8 cellular contexts compared by ENCODE assay signal in genomic region chr14:21068521-21069387, GRCh38. TPM values are rescaled to one million over a fixed set of nuclear protein-coding genes. Genes with fewer than 3 reads are reported as not detected.
DNase-seq lines count a peak whose midpoint lies in the region; ATAC-seq and TF ChIP-seq lines count a peak whose summit lies in the region.

No MANE protein-coding gene starts in this region.

- POLR2A ChIA-PET in T-cell (lab: Charles Lee), result interaction anchor here (0.7 to 1.0 kb wide), 3 partner anchors 19 to 35 kb away, joined by 3 to 4 read pairs (median 3); no protein-coding TSS in a partner anchor

- peak overlapping the region; percentile 71 to 84 (median 73) for H3K4me3 Mint-ChIP-seq in T-cell
- peak overlapping the region; percentile 74 to 82 (median 81) for H3K4me3 Mint-ChIP-seq in immature natural killer cell

- DNase-seq in GM03348 (ENCODE audit: low spot score), result peak; percentile 65
- peak; percentile 63 to 95 (median 90) for DNase-seq in NCI-H1417 (lab: John Stamatoyannopoulos, UW)
- peak in 21 of 34 experiments; percentile 27 to 63 (median 45) for DNase-seq in T-cell
- DNase-seq in cardiac fibroblast (ENCODE audit: low read depth in 2 of 2), result peak; percentile 70
- peak; percentile 52 to 58 (median 55) for DNase-seq in immature natural killer cell
- DNase-seq in skeletal muscle cell (ENCODE audit: low read depth), result no peak

- H3K9me3 Mint-ChIP-seq in T-cell (no peaks in the 10 kb centered on the region), immature natural killer cell (no peaks in the 10 kb centered on the region)

- H3K4me3 ChIP-seq in cardiac fibroblast (replicated peaks in 1 of 2; ENCODE audit: low read depth in 2 of 2, low read length in 2 of 2), result peak overlapping the region; percentile 8 to 76
- H3K4me3 ChIP-seq in skeletal muscle cell (ENCODE audit: low read depth, low read length), result peak overlapping the region; percentile 74

- H3K36me3 Mint-ChIP-seq in T-cell (no peaks in the 10 kb centered on the region), immature natural killer cell (no peaks in the 10 kb centered on the region)

- ATAC-seq in T-cell (replicated peaks in 1 of 4) (peak; percentile 49 to 63 (median 57)), HG02610 (IDR thresholded peaks at IDR 0.05; ENCODE audit: unreplicated experiment) (no peak), HG02642 (IDR thresholded peaks at IDR 0.05; ENCODE audit: poor library complexity, unreplicated experiment) (no peak)

- H3K27ac Mint-ChIP-seq in T-cell (peak overlapping the region in 1 of 2 donors; percentile 36), immature natural killer cell (peak overlapping the region in 4 of 6 donors; percentile 12 to 61 (median 45))

- peaks cover 29 to 41% (median 38%) of the 10 kb centered on the region in 3 donors for H3K4me1 Mint-ChIP-seq in T-cell
- H3K4me1 Mint-ChIP-seq in immature natural killer cell, result peaks cover 34 to 37% of the 10 kb centered on the region in 2 donors

- CTCF ChIA-PET in T-cell (lab: Charles Lee), result interaction anchor here (0.6 to 4.4 kb wide), 19 partner anchors 10 to 56 kb away, joined by 3 to 67 read pairs (median 8); partner anchors contain the start of genes TMEM253 (in 1 of the 2) and ZNF219 (in 1 of the 2)

- peaks cover 62 to 76% of the 10 kb centered on the region in 2 donors for H3K27me3 Mint-ChIP-seq in T-cell
- H3K27me3 Mint-ChIP-seq in immature natural killer cell (ENCODE audit: low read depth in 3 of 3), result peaks cover 30 to 38% (median 35%) of the 10 kb centered on the region in 3 donors

- peak; percentile 72 for TF ChIP-seq CTCF in cardiac fibroblast (IDR thresholded peaks at IDR 0.05; ENCODE audit: low read depth, low read length)

RNA-seq across cellular contexts. Expression of gene ARHGEF40, which starts 1.4 kb away (rescaled TPM):
- total RNA-seq in T-cell, result 1 to 10 TPM in 2 of 5 donors, under 1 TPM in 3; 0.39 to 3.3 (median 0.85) TPM
- under 1 TPM in 2 of 3 donors, not detected in 1; 0.23 to 0.35 TPM for polyA plus RNA-seq in immature natural killer cell

RNA-seq across cellular contexts. Expression of gene RNASE8, which starts 11.1 kb away (rescaled TPM):
- not detected for total RNA-seq in T-cell
- polyA plus RNA-seq in immature natural killer cell, result not detected

RNA-seq across cellular contexts. Expression of gene RNASE7, which starts 26.6 kb away (rescaled TPM):
- total RNA-seq in T-cell, result not detected
- not detected for polyA plus RNA-seq in immature natural killer cell

RNA-seq across cellular contexts. Expression of gene ZNF219, which starts 29.7 kb away (rescaled TPM):
- total RNA-seq in T-cell, result 10 to 100 TPM in 1 of 5 donors, 1 to 10 TPM in 4; 7.2 to 12.4 (median 8.1) TPM
- polyA plus RNA-seq in immature natural killer cell, result 1 to 10 TPM in 2 of 3 donors, under 1 TPM in 1; 0.88 to 3.3 (median 1.8) TPM

RNA-seq across cellular contexts. Expression of gene TMEM253, which starts 32.1 kb away (rescaled TPM):
- total RNA-seq in T-cell, result under 1 TPM in 1 of 5 donors, not detected in 4; 0.49 TPM
- not detected for polyA plus RNA-seq in immature natural killer cell

Comparison
In these comparisons a context has a peak if more than half of its experiments do, and no peak if none do; other contexts are left out.
1. ATAC-seq: peak in T-cell (4 of 4); none in HG02610 (single experiment) and HG02642 (single experiment).